8 cellular contexts compared by ENCODE assay signal in the genomic region with DNA sequence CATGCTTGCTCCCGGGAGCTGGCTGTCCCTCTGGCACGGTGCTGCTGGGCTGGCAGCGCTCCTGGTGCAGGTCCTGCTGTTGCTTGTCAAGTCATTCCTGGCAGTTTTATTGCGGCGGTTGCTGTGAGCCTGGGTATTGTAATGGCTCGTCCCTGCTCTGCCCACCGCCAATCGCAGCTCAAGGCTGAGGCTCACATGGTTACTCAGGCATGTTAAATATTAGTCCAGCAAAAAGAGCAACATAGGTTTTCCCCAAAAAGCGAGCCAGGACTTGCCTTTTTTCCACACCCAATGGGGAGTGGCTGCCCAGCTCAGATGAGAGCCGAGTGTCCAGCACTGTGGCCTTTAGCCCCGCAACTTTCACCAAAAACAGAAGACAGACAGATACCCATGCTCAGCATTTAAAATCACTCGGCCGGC.
DNase-seq lines count a peak whose midpoint lies in the region; ATAC-seq and TF ChIP-seq lines count a peak whose summit lies in the region.

No MANE protein-coding gene starts in this region.

- no peaks in the 10 kb centered on the region for H3K36me3 ChIP-seq in endocrine pancreas (ENCODE audit: control insufficient read depth, insufficient read depth, low read length)
- no peaks in the 10 kb centered on the region for H3K36me3 ChIP-seq in tibial nerve
- H3K36me3 ChIP-seq in SJCRH30, result no peaks in the 10 kb centered on the region

- no peak for TF ChIP-seq EP300 in tibial nerve (IDR thresholded peaks at IDR 0.05)

- H3K9ac ChIP-seq in endocrine pancreas (ENCODE audit: control insufficient read depth, insufficient read depth, low read length), result peak overlapping the region; percentile 30

- H3K27me3 ChIP-seq in endocrine pancreas (ENCODE audit: control insufficient read depth, insufficient read depth, low read length) (no peaks in the 10 kb centered on the region), tibial nerve (no peaks in the 10 kb centered on the region), SJCRH30 (no peaks in the 10 kb centered on the region)

- no peak for ATAC-seq in HG02571 (IDR thresholded peaks at IDR 0.05; ENCODE audit: unreplicated experiment)

- TF ChIP-seq POLR2A in tibial nerve (IDR thresholded peaks at IDR 0.05), result no peak

- 14 to 31% methylated on average over 13 of the region's 13 CpGs for WGBS in tibial nerve, 2 donors

- DNase-seq in NCI-H526 (lab: John Stamatoyannopoulos, UW) (peak; percentile 67 to 76), medulla oblongata (ENCODE audit: extremely low spot score) (peak; percentile 68), tibial nerve (ENCODE audit: low spot score in 2 of 2) (peak; percentile 41 to 47), GF-D8 (lab: John Stamatoyannopoulos, UW) (no peak), SJCRH30 (no peak), activated T-cell treated with anti-CD3 and anti-CD28 coated beads for 4 hours (no peak)

- no peak for TF ChIP-seq CTCF in tibial nerve (IDR thresholded peaks at IDR 0.05)

- H3K4me1 ChIP-seq in endocrine pancreas (ENCODE audit: control insufficient read depth, insufficient read depth, low read length) (peaks cover 7% of the 10 kb centered on the region), tibial nerve (peaks cover 0 to 21% (median 0%) of the 10 kb centered on the region in 4 donors), SJCRH30 (no peaks in the 10 kb centered on the region)

- H3K9me3 ChIP-seq in endocrine pancreas (ENCODE audit: control insufficient read depth, low read length), result no peaks in the 10 kb centered on the region
- H3K9me3 ChIP-seq in tibial nerve, result no peaks in the 10 kb centered on the region
- no peaks in the 10 kb centered on the region for H3K9me3 ChIP-seq in SJCRH30 (replicated peaks)

- H3K4me3 ChIP-seq in endocrine pancreas (ENCODE audit: control insufficient read depth, insufficient read depth, low read length), result no peak overlapping the region
- no peak overlapping the region for H3K4me3 ChIP-seq in tibial nerve
- H3K4me3 ChIP-seq in SJCRH30, result no peak overlapping the region

- H3K27ac ChIP-seq in tibial nerve (no peak overlapping the region), SJCRH30 (no peak overlapping the region)

Comparison
In these comparisons a context has a peak if more than half of its experiments do, and no peak if none do; other contexts are left out.
1. DNase-seq: peak in NCI-H526 (2 of 2), medulla oblongata (single experiment) and tibial nerve (2 of 2); none in GF-D8 (single experiment), SJCRH30 (0 of 2) and activated T-cell treated with anti-CD3 and anti-CD28 coated beads for 4 hours (single experiment).